ENCODE assay signal across 8 cellular contexts in genomic region chr15:53808058-53808703, GRCh38. TPM values are rescaled to one million over a fixed set of nuclear protein-coding genes. Genes with fewer than 3 reads are reported as not detected.
A peak's percentile ranks its signal among the peaks of the same experiment; 100 is the strongest.
DNase-seq lines count a peak whose midpoint lies in the region; ATAC-seq and TF ChIP-seq lines count a peak whose summit lies in the region.

No MANE protein-coding gene starts in this region.

- no peak overlapping the region for H4K8ac ChIP-seq in mesenchymal stem cell (ENCODE audit: low read length)

- H3K18ac ChIP-seq in mesenchymal stem cell (ENCODE audit: low read depth in 1 of 2, low read length in 2 of 2), result no peak overlapping the region

- H2AFZ ChIP-seq in mesenchymal stem cell (ENCODE audit: low read depth, low read length), result no peak overlapping the region

- no peaks in the 10 kb centered on the region for H3K9me2 ChIP-seq in DOHH2 (replicated peaks; ENCODE audit: control insufficient read depth, low read length)

- no peaks in the 10 kb centered on the region for H3K27me3 ChIP-seq in DOHH2 (ENCODE audit: control insufficient read depth, low read length)
- H3K27me3 ChIP-seq in mesenchymal stem cell (ENCODE audit: control insufficient read depth in 1 of 2, insufficient read depth in 1 of 2, low read length in 2 of 2), result no peaks in the 10 kb centered on the region

- DNase-seq in Jurkat, Clone E6-1 (ENCODE audit: low read depth, low spot score), result peak; percentile 4
- peak; percentile 7 for DNase-seq in astrocyte of the hippocampus (ENCODE audit: low read depth, low spot score)
- DNase-seq in mesenchymal stem cell, result peak; percentile 1
- no peak for DNase-seq in mucosa of gallbladder (ENCODE audit: low spot score)

- H4K20me1 ChIP-seq in DOHH2 (ENCODE audit: control insufficient read depth, insufficient read depth, low read depth, low read length), result no peaks in the 10 kb centered on the region

- no peaks in the 10 kb centered on the region for H3K79me1 ChIP-seq in mesenchymal stem cell (replicated peaks; ENCODE audit: low read length, poor library complexity, severe bottlenecking)

- no peak overlapping the region for H2BK15ac ChIP-seq in mesenchymal stem cell (ENCODE audit: low read depth, poor library complexity, severe bottlenecking)

- H4K91ac ChIP-seq in mesenchymal stem cell (ENCODE audit: low read length), result no peak overlapping the region

- no peak overlapping the region for H2AK5ac ChIP-seq in mesenchymal stem cell (ENCODE audit: low read length, severe bottlenecking)

- H3K4me3 ChIP-seq in DOHH2 (ENCODE audit: low read length) (no peak overlapping the region), mesenchymal stem cell (ENCODE audit: insufficient read depth in 1 of 2, low read depth in 1 of 2, low read length in 2 of 2) (no peak overlapping the region)
- no peak overlapping the region; the same call in 1 of the 2 replicates for H3K4me3 ChIP-seq in Jurkat, Clone E6-1 (ENCODE audit: low read length)

- H3K23ac ChIP-seq in mesenchymal stem cell (ENCODE audit: low read length in 2 of 2), result no peak overlapping the region

- no peaks in the 10 kb centered on the region for H3K36me3 ChIP-seq in DOHH2 (ENCODE audit: control insufficient read depth, low read length)
- no peaks in the 10 kb centered on the region for H3K36me3 ChIP-seq in mesenchymal stem cell (ENCODE audit: control insufficient read depth in 1 of 2, insufficient read depth in 2 of 2, low read depth in 1 of 2, low read length in 2 of 2)

- H3K4me1 ChIP-seq in DOHH2 (ENCODE audit: control insufficient read depth, low read length), result no peaks in the 10 kb centered on the region
- H3K4me1 ChIP-seq in mesenchymal stem cell (ENCODE audit: control insufficient read depth, insufficient read depth, low read depth, low read length), result no peaks in the 10 kb centered on the region

- no peak for ATAC-seq in HG02763 (IDR thresholded peaks at IDR 0.05; ENCODE audit: unreplicated experiment)
- ATAC-seq in GM21529 (IDR thresholded peaks at IDR 0.05; ENCODE audit: unreplicated experiment), result no peak
- no peak for ATAC-seq in GM21447 (IDR thresholded peaks at IDR 0.05; ENCODE audit: unreplicated experiment)

- no peak overlapping the region for H2BK12ac ChIP-seq in mesenchymal stem cell (ENCODE audit: low read length in 2 of 2)

- H3K9ac ChIP-seq in mesenchymal stem cell (ENCODE audit: low read length), result no peak overlapping the region

- peak; percentile 57 for TF ChIP-seq CTCF in DOHH2 (IDR thresholded peaks at IDR 0.05; ENCODE audit: low read depth, low read length, poor library complexity, severe bottlenecking)

- WGBS in mesenchymal stem cell, result 45% methylated on average over 5 of the region's 5 CpGs

- H2BK120ac ChIP-seq in mesenchymal stem cell (ENCODE audit: low read depth, low read length), result no peak overlapping the region

- no peak overlapping the region for H3K14ac ChIP-seq in mesenchymal stem cell (ENCODE audit: low read length in 2 of 2)

- H3K9me3 ChIP-seq in DOHH2 (ENCODE audit: control insufficient read depth, insufficient read depth, low read length), result no peaks in the 10 kb centered on the region
- H3K9me3 ChIP-seq in mesenchymal stem cell (ENCODE audit: control insufficient read depth, low read length), result no peaks in the 10 kb centered on the region

- H3K27ac ChIP-seq in DOHH2 (ENCODE audit: low read depth, low read length) (no peak overlapping the region), mesenchymal stem cell (ENCODE audit: low read length, poor library complexity, severe bottlenecking) (no peak overlapping the region)

- H2BK5ac ChIP-seq in mesenchymal stem cell (ENCODE audit: low read depth, low read length, poor library complexity, severe bottlenecking), result no peak overlapping the region

- no peak overlapping the region for H3K4ac ChIP-seq in mesenchymal stem cell (ENCODE audit: low read depth in 1 of 2, low read length in 2 of 2)

- H3F3A ChIP-seq in DOHH2 (ENCODE audit: control insufficient read depth, insufficient read depth), result no peaks in the 10 kb centered on the region

- no peaks in the 10 kb centered on the region for H3K79me2 ChIP-seq in DOHH2 (ENCODE audit: control insufficient read depth, low read length)

- H3K4me2 ChIP-seq in DOHH2 (ENCODE audit: low read length) (no peak overlapping the region), mesenchymal stem cell (ENCODE audit: low read length, poor library complexity, severe bottlenecking) (no peak overlapping the region)

RNA-seq across cellular contexts. Expression of gene WDR72, which starts 48.7 kb away (rescaled TPM):
- not detected for polyA plus RNA-seq in Jurkat, Clone E6-1 (2012; ENCODE audit: insufficient read depth, insufficient read length)
- not detected for polyA plus RNA-seq in mesenchymal stem cell (2013, experiment 1 of 2)
- not detected for polyA plus RNA-seq in mesenchymal stem cell (2013, experiment 2 of 2)
- total RNA-seq in mucosa of gallbladder, result 10.7 TPM
